ENCODE assay signal across 10 cellular contexts in genomic region chr10:119025336-119025735, GRCh38. TPM values are rescaled to one million over a fixed set of nuclear protein-coding genes. Genes with fewer than 3 reads are reported as not detected.
DNase-seq lines count a peak whose midpoint lies in the region; ATAC-seq, FAIRE-seq and TF ChIP-seq lines count a peak whose summit lies in the region.
"Had no signal": no experiment of that assay in that cellular context is flagged by ENCODE, and none has a peak within 500 bp of the region (broad histone marks: within the 10 kb centered on the region; RNA-seq: fewer than 3 reads in every experiment).

No MANE protein-coding gene starts in this region.

- no peaks in the 10 kb centered on the region for H3K36me3 Mint-ChIP-seq in activated CD8-positive, alpha-beta T cell treated with anti-CD3 and anti-CD28 coated beads for 36 hours (ENCODE audit: low read depth)
- H3K36me3 Mint-ChIP-seq: memory B cell, T-cell had no signal

- H3K4me1 ChIP-seq in SJSA1 (replicated peaks): peaks cover 54% of the 10 kb centered on the region
- no peaks in the 10 kb centered on the region for H3K4me1 ChIP-seq in cardiac muscle cell (ENCODE audit: low read depth)
- H3K4me1 ChIP-seq in skeletal muscle tissue (ENCODE audit: control insufficient read depth in 3 of 3, insufficient read depth in 3 of 3, low read length in 3 of 3): peaks cover 14 to 30% (median 25%) of the 10 kb centered on the region in 3 donors
- peaks cover 4% of the 10 kb centered on the region for H3K4me1 ChIP-seq in mucosa of descending colon (ENCODE audit: low read depth)

- H3K27me3 Mint-ChIP-seq in activated CD8-positive, alpha-beta T cell treated with anti-CD3 and anti-CD28 coated beads for 36 hours: no peaks in the 10 kb centered on the region
- H3K27me3 Mint-ChIP-seq: T-cell had no signal

- POLR2A ChIA-PET in activated CD8-positive, alpha-beta T cell treated with anti-CD3 and anti-CD28 coated beads for 36 hours (lab: Charles Lee): no interaction called here

- H3K4me3 ChIP-seq in SJSA1: no peak overlapping the region
- no peak overlapping the region for H3K4me3 ChIP-seq in cardiac muscle cell
- no peak overlapping the region for H3K4me3 ChIP-seq in skeletal muscle tissue (ENCODE audit: low read length in 3 of 3)
- H3K4me3 ChIP-seq in mucosa of descending colon: no peak overlapping the region

- no peaks in the 10 kb centered on the region for H3K9me3 ChIP-seq in SJSA1 (replicated peaks)
- H3K9me3 ChIP-seq in cardiac muscle cell (ENCODE audit: low read depth): no peaks in the 10 kb centered on the region
- H3K9me3 ChIP-seq in skeletal muscle tissue (ENCODE audit: control insufficient read depth in 3 of 3, low read length in 3 of 3): no peaks in the 10 kb centered on the region
- H3K9me3 ChIP-seq in mucosa of descending colon: no peaks in the 10 kb centered on the region

- peaks cover 4% of the 10 kb centered on the region for H3K4me1 Mint-ChIP-seq in activated CD8-positive, alpha-beta T cell treated with anti-CD3 and anti-CD28 coated beads for 36 hours (ENCODE audit: low read depth)

- no peaks in the 10 kb centered on the region for H3K36me3 ChIP-seq in SJSA1
- no peaks in the 10 kb centered on the region for H3K36me3 ChIP-seq in cardiac muscle cell
- no peaks in the 10 kb centered on the region for H3K36me3 ChIP-seq in skeletal muscle tissue (ENCODE audit: control insufficient read depth in 3 of 3, insufficient read depth in 3 of 3, low read length in 3 of 3)
- no peaks in the 10 kb centered on the region for H3K36me3 ChIP-seq in mucosa of descending colon (ENCODE audit: low read depth)

- no peaks in the 10 kb centered on the region for H3K9me3 Mint-ChIP-seq in activated CD8-positive, alpha-beta T cell treated with anti-CD3 and anti-CD28 coated beads for 36 hours
- H3K9me3 Mint-ChIP-seq: memory B cell, T-cell had no signal

- DNase-seq in H54 (ENCODE audit: insufficient read length, low spot score) (peak; percentile 67), SJSA1 (ENCODE audit: low read depth in 1 of 2, low spot score in 2 of 2) (peak; percentile 58 to 87), cardiac muscle cell (ENCODE audit: low read depth in 1 of 2, low spot score in 1 of 2) (peak; percentile 32 to 75), mucosa of descending colon (no peak), GM12891 (ENCODE audit: insufficient read length, low spot score) (no peak)
- DNase-seq in activated CD8-positive, alpha-beta T cell treated with anti-CD3 and anti-CD28 coated beads for 36 hours: no peak
- DNase-seq: T-cell had no signal

- ATAC-seq in GM21367 (IDR thresholded peaks at IDR 0.05; ENCODE audit: unreplicated experiment): no peak
- no peak for ATAC-seq in activated CD8-positive, alpha-beta T cell treated with anti-CD3 and anti-CD28 coated beads for 36 hours
- ATAC-seq in mucosa of descending colon: no peak
- ATAC-seq: T-cell had no signal

- intact Hi-C loops in activated CD8-positive, alpha-beta T cell treated with anti-CD3 and anti-CD28 coated beads for 36 hours (cut with micrococcal nuclease): no loop called here
- intact Hi-C loops in mucosa of descending colon (cut with DNase I, micrococcal nuclease): no loop called here

- H3K9ac ChIP-seq in skeletal muscle tissue (ENCODE audit: low read depth in 1 of 3, low read length in 3 of 3): no peak overlapping the region

- TF ChIP-seq CTCF in cardiac muscle cell (IDR thresholded peaks at IDR 0.05; ENCODE audit: low read depth, low read length) (no peak), mucosa of descending colon (IDR thresholded peaks at IDR 0.05) (no peak)
- TF ChIP-seq CTCF in activated CD8-positive, alpha-beta T cell treated with anti-CD3 and anti-CD28 coated beads for 36 hours (IDR thresholded peaks at IDR 0.05): no peak

- FAIRE-seq in H54 (lab: Jason Lieb, UNC) (no peak), GM12891 (lab: Jason Lieb, UNC) (no peak)

- TF ChIP-seq POLR2A in H54 (IDR thresholded peaks at IDR 0.05; ENCODE audit: low read depth, low read length): no peak
- TF ChIP-seq POLR2A in GM12891 (IDR thresholded peaks at IDR 0.05; ENCODE audit: low read depth, low read length): no peak

- H3K27ac ChIP-seq in SJSA1 (no peak overlapping the region), cardiac muscle cell (no peak overlapping the region), skeletal muscle tissue (ENCODE audit: low read depth, low read length) (peak overlapping the region; percentile 54)

- H3K27ac Mint-ChIP-seq in activated CD8-positive, alpha-beta T cell treated with anti-CD3 and anti-CD28 coated beads for 36 hours: no peak overlapping the region
- H3K27ac Mint-ChIP-seq: memory B cell, T-cell had no signal

- no peaks in the 10 kb centered on the region for H3K27me3 ChIP-seq in SJSA1 (replicated peaks)
- no peaks in the 10 kb centered on the region for H3K27me3 ChIP-seq in cardiac muscle cell
- no peaks in the 10 kb centered on the region for H3K27me3 ChIP-seq in skeletal muscle tissue (ENCODE audit: control insufficient read depth in 3 of 3, insufficient read depth in 3 of 3, low read length in 3 of 3)

- H3K4me3 Mint-ChIP-seq in activated CD8-positive, alpha-beta T cell treated with anti-CD3 and anti-CD28 coated beads for 36 hours: no peak overlapping the region
- H3K4me3 Mint-ChIP-seq: memory B cell, T-cell had no signal

- CTCF ChIA-PET in activated CD8-positive, alpha-beta T cell treated with anti-CD3 and anti-CD28 coated beads for 36 hours (lab: Charles Lee): no interaction called here

TF ChIP-seq in GM12891, 5 proteins besides CTCF, POLR2A, EP300 and RAD21:
- no peak for TF ChIP-seq TAF1 (IDR thresholded peaks at IDR 0.05; ENCODE audit: low read depth, low read length)
- TF ChIP-seq POU2F2 (IDR thresholded peaks at IDR 0.05; ENCODE audit: low read depth, low read length): no peak
- TF ChIP-seq PAX5 (IDR thresholded peaks at IDR 0.05; ENCODE audit: insufficient read depth, low read length, severe bottlenecking): no peak
- no peak for TF ChIP-seq SPI1 (IDR thresholded peaks at IDR 0.05; ENCODE audit: low read depth, low read length)
- no peak for TF ChIP-seq POLR2AphosphoS5 (IDR thresholded peaks at IDR 0.05; ENCODE audit: low read depth, low read length)
TF ChIP-seq in GM12891: peak in this region for 0.

RNA-seq across cellular contexts. Expression of gene NANOS1, which starts 4.2 kb away (rescaled TPM):
- total RNA-seq in SJSA1 (2014; rRNA removed; shearing (Covaris generic)): 0.71 and 2.7 TPM in 2 replicates
- total RNA-seq in cardiac muscle cell (1.0 and 1.5 TPM in 2 replicates), skeletal muscle tissue (2.6 TPM), mucosa of descending colon (1 to 10 TPM in 1 of 3 donors, under 1 TPM in 2; 0.12 to 2.7 (median 0.43) TPM)
- 2.5 and 4.5 TPM in 2 replicates for polyA plus RNA-seq in cardiac muscle cell
- total RNA-seq in activated CD8-positive, alpha-beta T cell treated with anti-CD3 and anti-CD28 coated beads for 36 hours: under 1 TPM in 1 of 2 experiments, not detected in 1; 0.20 TPM
- polyA plus RNA-seq in GM12891 (2012; ENCODE audit: low read depth, missing spikeins): 1.1 TPM

RNA-seq across cellular contexts. Expression of gene EIF3A, which starts 55.3 kb away (rescaled TPM):
- total RNA-seq in SJSA1 (2014; rRNA removed; shearing (Covaris generic)): 86.0 and 89.5 TPM in 2 replicates
- total RNA-seq in cardiac muscle cell: 64.2 and 140 TPM in 2 replicates
- polyA plus RNA-seq in cardiac muscle cell: 56.7 and 73.9 TPM in 2 replicates
- total RNA-seq in skeletal muscle tissue: 59.5 TPM
- total RNA-seq in activated CD8-positive, alpha-beta T cell treated with anti-CD3 and anti-CD28 coated beads for 36 hours: 100 to 1,000 TPM; 127 to 131 TPM
- total RNA-seq in mucosa of descending colon: 100 to 1,000 TPM in 2 of 3 donors, 10 to 100 TPM in 1; 94.5 to 124 (median 114) TPM
- polyA plus RNA-seq in GM12891 (2012; ENCODE audit: low read depth, missing spikeins): 83.2 TPM

Comparison
In these comparisons a context has a peak if more than half of its experiments do, and no peak if none do; other contexts are left out.
1. DNase-seq: peak in H54 (single experiment), SJSA1 (2 of 2) and cardiac muscle cell (2 of 2); none in activated CD8-positive, alpha-beta T cell treated with anti-CD3 and anti-CD28 coated beads for 36 hours (single experiment), mucosa of descending colon (0 of 3) and GM12891 (single experiment).